In the genomic region with DNA sequence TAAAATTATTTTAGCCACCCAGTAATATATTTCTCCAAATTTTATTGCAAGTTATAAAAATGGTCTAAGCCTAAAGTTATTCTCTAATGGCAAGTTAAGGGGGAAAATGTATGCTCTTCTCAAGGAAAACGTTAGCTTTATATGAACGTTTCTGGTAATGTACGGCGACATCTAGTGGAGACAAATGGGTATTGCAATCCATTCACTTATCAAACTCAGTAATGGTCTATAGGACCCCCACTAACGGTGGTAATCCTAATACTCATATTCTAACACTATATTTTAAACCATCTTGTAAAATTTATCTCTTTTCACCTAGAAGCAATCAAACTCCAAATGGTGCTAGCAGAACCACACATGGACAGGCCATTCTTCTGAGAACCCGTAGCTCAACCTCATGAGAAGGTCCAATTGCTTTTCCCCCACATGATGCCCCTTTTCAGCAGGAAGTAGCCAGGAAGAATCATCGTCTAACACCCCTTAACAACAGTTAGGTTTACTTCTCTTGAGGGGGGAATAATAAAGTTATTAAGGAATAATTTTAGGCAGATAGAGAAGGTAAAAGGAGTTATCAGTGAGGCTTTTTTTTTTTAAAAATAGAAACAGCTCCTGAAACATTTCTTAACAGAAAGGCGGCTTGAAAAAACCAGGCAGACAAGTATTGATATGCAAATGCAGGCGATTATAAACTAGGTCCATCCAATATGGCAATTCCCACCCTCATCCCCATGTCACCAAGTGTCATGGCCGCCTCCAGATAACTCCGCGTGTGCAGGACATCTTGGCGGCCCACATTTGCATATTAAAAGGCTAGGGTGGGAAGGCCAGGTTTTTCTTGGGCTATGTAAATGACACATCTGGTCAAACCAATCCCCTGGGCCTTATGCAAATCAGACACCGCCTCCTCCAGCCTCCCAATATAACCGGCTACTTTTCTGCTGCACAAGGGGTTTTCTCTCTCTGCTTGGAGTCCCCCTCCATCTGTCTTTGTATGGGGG, we compare ENCODE assay signal across 8 cellular contexts. TPM values are rescaled to one million over a fixed set of nuclear protein-coding genes. Genes with fewer than 3 reads are reported as not detected.
DNase-seq lines count a peak whose midpoint lies in the region; ATAC-seq and TF ChIP-seq lines count a peak whose summit lies in the region.

No MANE protein-coding gene starts in this region.

- H4K20me1 ChIP-seq in OCI-LY7 (ENCODE audit: insufficient read depth, low read length): no peaks in the 10 kb centered on the region

- CTCF ChIA-PET in OCI-LY7 (lab: Charles Lee; ENCODE audit: unreplicated experiment): no interaction called here

- peaks cover 5% of the 10 kb centered on the region for H3K4me1 ChIP-seq in OCI-LY7 (ENCODE audit: insufficient read depth, low read length, poor library complexity, severe bottlenecking)
- H3K4me1 ChIP-seq in ovary (ENCODE audit: insufficient read depth): no peaks in the 10 kb centered on the region

- no TSS peak for BruUV-seq in OCI-LY7 (replicated peaks; lab: Mats Ljungman, UMichigan)

- ATAC-seq in GM21381 (IDR thresholded peaks at IDR 0.05; ENCODE audit: unreplicated experiment): no peak

- peak; percentile 0 for DNase-seq in DMS153 treated with DMSO at 0.1 percent for 48 hours (lab: John Stamatoyannopoulos, UW; ENCODE audit: unreplicated experiment)
- DNase-seq in DMS153 (lab: John Stamatoyannopoulos, UW): no peak
- DNase-seq in GM20000 (ENCODE audit: low spot score): peak; percentile 6
- peak; percentile 47 for DNase-seq in OCI-LY7 (ENCODE audit: low spot score)
- DNase-seq in erythroblast (lab: John Stamatoyannopoulos, UW): peak; percentile 13 to 52
- DNase-seq in ovary: no peak
- no peak for DNase-seq in dedifferentiated amniotic fluid mesenchymal stem cell (ENCODE audit: extremely low spot score)

- TF ChIP-seq POLR2A in erythroblast (IDR thresholded peaks at IDR 0.05; ENCODE audit: low read length) (no peak), ovary (IDR thresholded peaks at IDR 0.05) (no peak)

- H3K4me3 ChIP-seq in OCI-LY7 (ENCODE audit: low read depth, low read length, poor library complexity, severe bottlenecking) (no peak overlapping the region), ovary (no peak overlapping the region)

- no peak overlapping the region for H3K4me2 ChIP-seq in OCI-LY7 (ENCODE audit: low read length)

- intact Hi-C loops in OCI-LY7 (cut with micrococcal nuclease; ENCODE audit: unreplicated experiment): no loop called here
- intact Hi-C loops in ovary (cut with DNase I): no loop called here

- H3K27ac ChIP-seq in OCI-LY7 (ENCODE audit: low read depth, low read length, poor library complexity, severe bottlenecking): no peak overlapping the region
- no peak overlapping the region for H3K27ac ChIP-seq in ovary

- no peak for TF ChIP-seq EP300 in ovary (IDR thresholded peaks at IDR 0.05)

- H3K9me2 ChIP-seq in OCI-LY7 (ENCODE audit: insufficient read depth, low read length): no peaks in the 10 kb centered on the region

- H3K9me3 ChIP-seq in OCI-LY7 (ENCODE audit: low read length): no peaks in the 10 kb centered on the region
- H3K9me3 ChIP-seq in ovary: no peaks in the 10 kb centered on the region

- H3K36me3 ChIP-seq in OCI-LY7 (ENCODE audit: insufficient read depth, low read length) (no peaks in the 10 kb centered on the region), ovary (no peaks in the 10 kb centered on the region)

- no peaks in the 10 kb centered on the region for H3K27me3 ChIP-seq in ovary

- TF ChIP-seq CTCF in GM20000 (IDR thresholded peaks at IDR 0.05; ENCODE audit: extremely low read depth, missing control alignments) (peak; percentile 37), OCI-LY7 (conservative IDR thresholded peaks at IDR 0.05; ENCODE audit: low read length) (peak; percentile 77), ovary (IDR thresholded peaks at IDR 0.05) (peak; percentile 35 to 51 (median 47))

- POLR2A ChIA-PET in OCI-LY7 (lab: Charles Lee): interaction anchor here (0.6 to 2.2 kb wide), 4 partner anchors 9 to 362 kb away, joined by 3 to 5 read pairs (median 3); no protein-coding TSS in a partner anchor

- no peaks in the 10 kb centered on the region for H3K79me2 ChIP-seq in OCI-LY7 (ENCODE audit: insufficient read depth, low read depth, low read length)

- 36 to 39% (median 38%) methylated on average over 15 of the region's 15 CpGs for WGBS in ovary, 3 donors

- no peak overlapping the region for H2AFZ ChIP-seq in OCI-LY7 (ENCODE audit: low read length)

RNA-seq across cellular contexts. Expression of gene NUDT11, which starts 35.0 kb away (rescaled TPM):
- 21.5 and 24.5 TPM in 2 replicates for total RNA-seq in OCI-LY7 (2014; rRNA removed; shearing (Covaris generic))
- 18.1 and 21.7 TPM in 2 replicates for total RNA-seq in OCI-LY7 (2022)
- total RNA-seq in ovary: 10 to 100 TPM in 3 of 7 donors, 1 to 10 TPM in 4; 3.6 to 11.9 (median 9.2) TPM
- polyA plus RNA-seq in ovary: 1 to 10 TPM; 7.5 TPM

Comparison
In these comparisons a context has a peak if more than half of its experiments do, and no peak if none do; other contexts are left out.
1. DNase-seq: peak in DMS153 treated with DMSO at 0.1 percent for 48 hours (single experiment), GM20000 (single experiment), OCI-LY7 (single experiment) and erythroblast (2 of 2); none in DMS153 (single experiment), ovary (0 of 5) and dedifferentiated amniotic fluid mesenchymal stem cell (single experiment).
2. Peak in every context shown above with its lines, with median percentiles within 50 percentile points of each other: CTCF ChIP-seq.